Comparison of ENCODE assay signal across 1 cellular context in the genomic region with DNA sequence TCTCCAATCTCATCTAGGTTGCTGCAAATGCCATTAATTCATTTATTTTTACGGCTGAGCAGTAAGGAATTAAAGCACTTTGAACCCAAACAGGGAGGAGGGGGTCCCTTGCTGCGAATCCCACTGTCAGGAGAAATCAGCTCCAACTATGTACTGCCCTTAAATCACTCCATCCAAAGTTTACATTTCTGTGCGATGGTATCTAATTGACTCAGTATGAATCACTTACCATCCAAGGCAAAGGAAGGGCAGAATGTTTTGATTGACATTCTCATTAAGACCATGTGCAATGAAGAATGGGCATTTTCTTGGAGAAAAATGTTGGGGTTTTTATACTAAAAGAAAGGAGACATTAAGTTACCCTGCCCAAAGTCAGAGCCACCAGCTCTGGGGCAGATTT.
A peak's percentile ranks its signal among the peaks of the same experiment; 100 is the strongest.
TF ChIP-seq lines count a peak whose summit lies in the region.

No MANE protein-coding gene starts in this region.

TF ChIP-seq in SK-N-SH, 30 proteins besides CTCF, POLR2A, EP300 and RAD21:
- no peak for TF ChIP-seq USF2 (IDR thresholded peaks at IDR 0.05; ENCODE audit: borderline replicate concordance, low read depth, low read length)
- no peak for TF ChIP-seq GABPA (IDR thresholded peaks at IDR 0.05; ENCODE audit: low read depth)
- no peak for TF ChIP-seq SMC3 (IDR thresholded peaks at IDR 0.05; ENCODE audit: low read depth, low read length)
- no peak; the same call in 1 of the 2 replicates for TF ChIP-seq SIN3A (IDR thresholded peaks at IDR 0.05; ENCODE audit: borderline replicate concordance, low read depth, low read length)
- TF ChIP-seq, protein P1, sequence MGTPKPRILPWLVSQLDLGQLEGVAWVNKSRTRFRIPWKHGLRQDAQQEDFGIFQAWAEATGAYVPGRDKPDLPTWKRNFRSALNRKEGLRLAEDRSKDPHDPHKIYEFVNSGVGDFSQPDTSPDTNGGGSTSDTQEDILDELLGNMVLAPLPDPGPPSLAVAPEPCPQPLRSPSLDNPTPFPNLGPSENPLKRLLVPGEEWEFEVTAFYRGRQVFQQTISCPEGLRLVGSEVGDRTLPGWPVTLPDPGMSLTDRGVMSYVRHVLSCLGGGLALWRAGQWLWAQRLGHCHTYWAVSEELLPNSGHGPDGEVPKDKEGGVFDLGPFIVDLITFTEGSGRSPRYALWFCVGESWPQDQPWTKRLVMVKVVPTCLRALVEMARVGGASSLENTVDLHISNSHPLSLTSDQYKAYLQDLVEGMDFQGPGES (IDR thresholded peaks at IDR 0.05; ENCODE audit: low read depth, low read length): no peak
- TF ChIP-seq TCF12 (IDR thresholded peaks at IDR 0.05): peak; percentile 94
- TF ChIP-seq JUND (IDR thresholded peaks at IDR 0.05): peak; percentile 96
- TF ChIP-seq NRF1 (IDR thresholded peaks at IDR 0.05; ENCODE audit: low read depth, low read length): no peak
- peak; percentile 97 for TF ChIP-seq PBX3 (IDR thresholded peaks at IDR 0.05)
- no peak for TF ChIP-seq MEF2A (IDR thresholded peaks at IDR 0.05; ENCODE audit: borderline replicate concordance, low read depth)
- TF ChIP-seq FOXJ3 (CRISPR knock-in tag; IDR thresholded peaks at IDR 0.05): no peak
- TF ChIP-seq FOXM1 (IDR thresholded peaks at IDR 0.05; ENCODE audit: low read depth): peak; percentile 66; the same call in 1 of the 2 replicates
- no peak for TF ChIP-seq MXI1 (IDR thresholded peaks at IDR 0.05; ENCODE audit: low read depth, low read length)
- TF ChIP-seq RFX5 (IDR thresholded peaks at IDR 0.05; ENCODE audit: low read length): no peak
- TF ChIP-seq, protein P2, sequence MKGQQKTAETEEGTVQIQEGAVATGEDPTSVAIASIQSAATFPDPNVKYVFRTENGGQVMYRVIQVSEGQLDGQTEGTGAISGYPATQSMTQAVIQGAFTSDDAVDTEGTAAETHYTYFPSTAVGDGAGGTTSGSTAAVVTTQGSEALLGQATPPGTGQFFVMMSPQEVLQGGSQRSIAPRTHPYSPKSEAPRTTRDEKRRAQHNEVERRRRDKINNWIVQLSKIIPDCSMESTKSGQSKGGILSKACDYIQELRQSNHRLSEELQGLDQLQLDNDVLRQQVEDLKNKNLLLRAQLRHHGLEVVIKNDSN (IDR thresholded peaks at IDR 0.05; ENCODE audit: borderline replicate concordance, low read depth): no peak
- TF ChIP-seq NFIC (IDR thresholded peaks at IDR 0.05; ENCODE audit: borderline replicate concordance): peak; percentile 76
- TF ChIP-seq, protein P3, sequence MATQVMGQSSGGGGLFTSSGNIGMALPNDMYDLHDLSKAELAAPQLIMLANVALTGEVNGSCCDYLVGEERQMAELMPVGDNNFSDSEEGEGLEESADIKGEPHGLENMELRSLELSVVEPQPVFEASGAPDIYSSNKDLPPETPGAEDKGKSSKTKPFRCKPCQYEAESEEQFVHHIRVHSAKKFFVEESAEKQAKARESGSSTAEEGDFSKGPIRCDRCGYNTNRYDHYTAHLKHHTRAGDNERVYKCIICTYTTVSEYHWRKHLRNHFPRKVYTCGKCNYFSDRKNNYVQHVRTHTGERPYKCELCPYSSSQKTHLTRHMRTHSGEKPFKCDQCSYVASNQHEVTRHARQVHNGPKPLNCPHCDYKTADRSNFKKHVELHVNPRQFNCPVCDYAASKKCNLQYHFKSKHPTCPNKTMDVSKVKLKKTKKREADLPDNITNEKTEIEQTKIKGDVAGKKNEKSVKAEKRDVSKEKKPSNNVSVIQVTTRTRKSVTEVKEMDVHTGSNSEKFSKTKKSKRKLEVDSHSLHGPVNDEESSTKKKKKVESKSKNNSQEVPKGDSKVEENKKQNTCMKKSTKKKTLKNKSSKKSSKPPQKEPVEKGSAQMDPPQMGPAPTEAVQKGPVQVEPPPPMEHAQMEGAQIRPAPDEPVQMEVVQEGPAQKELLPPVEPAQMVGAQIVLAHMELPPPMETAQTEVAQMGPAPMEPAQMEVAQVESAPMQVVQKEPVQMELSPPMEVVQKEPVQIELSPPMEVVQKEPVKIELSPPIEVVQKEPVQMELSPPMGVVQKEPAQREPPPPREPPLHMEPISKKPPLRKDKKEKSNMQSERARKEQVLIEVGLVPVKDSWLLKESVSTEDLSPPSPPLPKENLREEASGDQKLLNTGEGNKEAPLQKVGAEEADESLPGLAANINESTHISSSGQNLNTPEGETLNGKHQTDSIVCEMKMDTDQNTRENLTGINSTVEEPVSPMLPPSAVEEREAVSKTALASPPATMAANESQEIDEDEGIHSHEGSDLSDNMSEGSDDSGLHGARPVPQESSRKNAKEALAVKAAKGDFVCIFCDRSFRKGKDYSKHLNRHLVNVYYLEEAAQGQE (IDR thresholded peaks at IDR 0.05; ENCODE audit: low read depth, low read length): no peak
- no peak for TF ChIP-seq GATA2 (CRISPR knock-in tag; IDR thresholded peaks at IDR 0.05)
- TF ChIP-seq, protein P4, sequence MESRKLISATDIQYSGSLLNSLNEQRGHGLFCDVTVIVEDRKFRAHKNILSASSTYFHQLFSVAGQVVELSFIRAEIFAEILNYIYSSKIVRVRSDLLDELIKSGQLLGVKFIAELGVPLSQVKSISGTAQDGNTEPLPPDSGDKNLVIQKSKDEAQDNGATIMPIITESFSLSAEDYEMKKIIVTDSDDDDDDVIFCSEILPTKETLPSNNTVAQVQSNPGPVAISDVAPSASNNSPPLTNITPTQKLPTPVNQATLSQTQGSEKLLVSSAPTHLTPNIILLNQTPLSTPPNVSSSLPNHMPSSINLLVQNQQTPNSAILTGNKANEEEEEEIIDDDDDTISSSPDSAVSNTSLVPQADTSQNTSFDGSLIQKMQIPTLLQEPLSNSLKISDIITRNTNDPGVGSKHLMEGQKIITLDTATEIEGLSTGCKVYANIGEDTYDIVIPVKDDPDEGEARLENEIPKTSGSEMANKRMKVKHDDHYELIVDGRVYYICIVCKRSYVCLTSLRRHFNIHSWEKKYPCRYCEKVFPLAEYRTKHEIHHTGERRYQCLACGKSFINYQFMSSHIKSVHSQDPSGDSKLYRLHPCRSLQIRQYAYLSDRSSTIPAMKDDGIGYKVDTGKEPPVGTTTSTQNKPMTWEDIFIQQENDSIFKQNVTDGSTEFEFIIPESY (IDR thresholded peaks at IDR 0.05; ENCODE audit: borderline replicate concordance, low read depth): 0 out of 2 replicates have a peak, but pooled peaks have one; percentile 32
- TF ChIP-seq EZH2phosphoT487 (IDR thresholded peaks at IDR 0.05; ENCODE audit: borderline replicate concordance, low read depth): no peak
- peak; percentile 72; the same call in 1 of the 2 replicates for TF ChIP-seq TEAD4 (IDR thresholded peaks at IDR 0.05; ENCODE audit: borderline replicate concordance, insufficient read depth)
- peak; percentile 73; the same call in 1 of the 2 replicates for TF ChIP-seq POLR2AphosphoS5 (IDR thresholded peaks at IDR 0.05; ENCODE audit: low read depth, low read length)
- TF ChIP-seq CHD2 (IDR thresholded peaks at IDR 0.05; ENCODE audit: low read length, partially characterized antibody): no peak
- no peak for TF ChIP-seq TAF1 (IDR thresholded peaks at IDR 0.05; ENCODE audit: borderline replicate concordance, low read depth, low read length)
- TF ChIP-seq RCOR1 (IDR thresholded peaks at IDR 0.05; ENCODE audit: low read length): no peak
- TF ChIP-seq FOSL2 (IDR thresholded peaks at IDR 0.05; ENCODE audit: borderline replicate concordance, low read depth): peak; percentile 97
- TF ChIP-seq ELF1 (IDR thresholded peaks at IDR 0.05): no peak
- peak; percentile 93; the same call in 1 of the 2 replicates for TF ChIP-seq RXRA (IDR thresholded peaks at IDR 0.05; ENCODE audit: borderline replicate concordance, low read depth)
- no peak; the same call in 1 of the 2 replicates for TF ChIP-seq MAX (IDR thresholded peaks at IDR 0.05; ENCODE audit: low read depth)
- no peak for TF ChIP-seq YY1 (IDR thresholded peaks at IDR 0.05; ENCODE audit: low read depth)
